In genomic region chr6:118709859-118710350, GRCh38 we compare ENCODE assay signal across 8 cellular contexts. TPM values are rescaled to one million over a fixed set of nuclear protein-coding genes. Genes with fewer than 3 reads are reported as not detected.
A peak's percentile ranks its signal among the peaks of the same experiment; 100 is the strongest.
DNase-seq lines count a peak whose midpoint lies in the region; ATAC-seq, FAIRE-seq and TF ChIP-seq lines count a peak whose summit lies in the region.

No MANE protein-coding gene starts in this region.

- H3K4me2 ChIP-seq in K562 (ENCODE audit: insufficient read depth, low read length) = peak overlapping the region; percentile 100

- H3K36me3 ChIP-seq in K562 (ENCODE audit: control insufficient read depth, insufficient read depth, low read length) = no peaks in the 10 kb centered on the region

- peak overlapping the region; percentile 98 for H3K27ac ChIP-seq in K562 (ENCODE audit: extremely low read depth, low read depth, low read length)

- H3K4me1 ChIP-seq in K562 (replicated peaks in 1 of 2; ENCODE audit: control insufficient read depth in 2 of 2, insufficient read depth in 2 of 2, low read length in 2 of 2) = peaks cover 12 to 27% of the 10 kb centered on the region in 2 experiments

- WGBS in K562 (ENCODE audit: insufficient coverage, low coverage, missing lambda C conversion rate) = 2% methylated on average over 3 of the region's 3 CpGs

- ATAC-seq in HG03439 (IDR thresholded peaks at IDR 0.05; ENCODE audit: unreplicated experiment) (peak; percentile 92), K562 (peak; percentile 87)

- intact Hi-C loops in K562 (cut with micrococcal nuclease) = loop anchor here (1.0 to 2.0 kb wide), 4 partner anchors 23 to 183 kb away; partner anchors contain the start of gene CEP85L

- CTCF ChIA-PET in K562 (lab: Yijun Ruan, JAX; ENCODE audit: low intra/inter-chr PET ratio) = no interaction called here

- peak overlapping the region; percentile 92 for H2AFZ ChIP-seq in K562 (ENCODE audit: low read depth, low read length)

- no peaks in the 10 kb centered on the region for H3K9me3 ChIP-seq in K562 (replicated peaks; ENCODE audit: control insufficient read depth, insufficient read depth, low read depth, low read length)

- in situ Hi-C loops in K562 (cut with MboI) = no loop called here

- BruUV-seq in K562 (replicated peaks; lab: Mats Ljungman, UMichigan) = no TSS peak

- peak overlapping the region; percentile 12 to 97; a peak in 2 of 4 replicates for H3K9ac ChIP-seq in K562 (ENCODE audit: insufficient read depth in 1 of 2, low read depth in 2 of 2, low read length in 2 of 2)

- TF ChIP-seq POLR2A in K562 (conservative IDR thresholded peaks at IDR 0.05) = peak; percentile 85

- peak overlapping the region; percentile 54 for H3K4me3 ChIP-seq in AG10803 (ENCODE audit: low read length)
- H3K4me3 ChIP-seq in K562 = peak overlapping the region; percentile 54

- no peaks in the 10 kb centered on the region for H3K9me1 ChIP-seq in K562 (ENCODE audit: control insufficient read depth, insufficient read depth, low read length)

- H3K79me2 ChIP-seq in K562 (ENCODE audit: control insufficient read depth, insufficient read depth, low read length) = peaks cover 47% of the 10 kb centered on the region

- peak; percentile 55 for DNase-seq in AG10803 (ENCODE audit: low read depth)
- peak; percentile 57 for DNase-seq in GM19240 (ENCODE audit: insufficient read length, low spot score)
- DNase-seq in T-helper 22 cell (ENCODE audit: low read depth) = peak; percentile 70
- DNase-seq in K562 (ENCODE audit: extremely low read depth in 1 of 4, low spot score in 3 of 4) = peak; percentile 39 to 92 (median 58)
- DNase-seq in medulla oblongata (ENCODE audit: extremely low spot score) = peak; percentile 17
- peak; percentile 53 to 54 for DNase-seq in stimulated activated CD8-positive, alpha-beta memory T cell treated with anti-CD3 and anti-CD28 coated beads, Interleukin-2, amount 100 ng/mL, for 48 hours (ENCODE audit: low read depth in 2 of 2)
- DNase-seq in NCI-H146 (lab: John Stamatoyannopoulos, UW) = no peak

- H3K27me3 ChIP-seq in K562 (ENCODE audit: control insufficient read depth in 2 of 2, insufficient read depth in 2 of 2, low read length in 2 of 2) = no peaks in the 10 kb centered on the region

- no peaks in the 10 kb centered on the region for H4K20me1 ChIP-seq in K562 (replicated peaks; ENCODE audit: control insufficient read depth, insufficient read depth, low read length)

- no peak for TF ChIP-seq RAD21 in K562 (CRISPR knock-in tag; conservative IDR thresholded peaks at IDR 0.05 in 1 of 2, IDR thresholded peaks at IDR 0.05 in 1 of 2)

- FAIRE-seq in K562 (lab: Jason Lieb, UNC) = peak; percentile 97

- TF ChIP-seq EP300 in K562 (IDR thresholded peaks at IDR 0.05; ENCODE audit: low read length) = peak; percentile 25; the same call in 1 of the 2 replicates

- TF ChIP-seq CTCF in AG10803 (conservative IDR thresholded peaks at IDR 0.05; ENCODE audit: low read length) = no peak
- TF ChIP-seq CTCF in K562 (IDR thresholded peaks at IDR 0.05 in 2 of 3, conservative IDR thresholded peaks at IDR 0.05 in 1 of 3; ENCODE audit: insufficient read depth in 2 of 3, low read depth in 1 of 3, low read length in 3 of 3) = no peak

- POLR2A ChIA-PET in K562 (lab: Yijun Ruan, JAX) = interaction anchor here (0.6 to 5.0 kb wide), 14 partner anchors 9 to 1226 kb away, joined by 3 to 29 read pairs (median 4); no protein-coding TSS in a partner anchor

TF ChIP-seq in K562, 482 proteins besides CTCF, POLR2A, EP300 and RAD21 (continues in another document):
- TF ChIP-seq, protein P1, sequence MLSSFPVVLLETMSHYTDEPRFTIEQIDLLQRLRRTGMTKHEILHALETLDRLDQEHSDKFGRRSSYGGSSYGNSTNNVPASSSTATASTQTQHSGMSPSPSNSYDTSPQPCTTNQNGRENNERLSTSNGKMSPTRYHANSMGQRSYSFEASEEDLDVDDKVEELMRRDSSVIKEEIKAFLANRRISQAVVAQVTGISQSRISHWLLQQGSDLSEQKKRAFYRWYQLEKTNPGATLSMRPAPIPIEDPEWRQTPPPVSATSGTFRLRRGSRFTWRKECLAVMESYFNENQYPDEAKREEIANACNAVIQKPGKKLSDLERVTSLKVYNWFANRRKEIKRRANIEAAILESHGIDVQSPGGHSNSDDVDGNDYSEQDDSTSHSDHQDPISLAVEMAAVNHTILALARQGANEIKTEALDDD (IDR thresholded peaks at IDR 0.05) = peak; percentile 74; the same call in 1 of the 2 replicates
- TF ChIP-seq, protein P2, sequence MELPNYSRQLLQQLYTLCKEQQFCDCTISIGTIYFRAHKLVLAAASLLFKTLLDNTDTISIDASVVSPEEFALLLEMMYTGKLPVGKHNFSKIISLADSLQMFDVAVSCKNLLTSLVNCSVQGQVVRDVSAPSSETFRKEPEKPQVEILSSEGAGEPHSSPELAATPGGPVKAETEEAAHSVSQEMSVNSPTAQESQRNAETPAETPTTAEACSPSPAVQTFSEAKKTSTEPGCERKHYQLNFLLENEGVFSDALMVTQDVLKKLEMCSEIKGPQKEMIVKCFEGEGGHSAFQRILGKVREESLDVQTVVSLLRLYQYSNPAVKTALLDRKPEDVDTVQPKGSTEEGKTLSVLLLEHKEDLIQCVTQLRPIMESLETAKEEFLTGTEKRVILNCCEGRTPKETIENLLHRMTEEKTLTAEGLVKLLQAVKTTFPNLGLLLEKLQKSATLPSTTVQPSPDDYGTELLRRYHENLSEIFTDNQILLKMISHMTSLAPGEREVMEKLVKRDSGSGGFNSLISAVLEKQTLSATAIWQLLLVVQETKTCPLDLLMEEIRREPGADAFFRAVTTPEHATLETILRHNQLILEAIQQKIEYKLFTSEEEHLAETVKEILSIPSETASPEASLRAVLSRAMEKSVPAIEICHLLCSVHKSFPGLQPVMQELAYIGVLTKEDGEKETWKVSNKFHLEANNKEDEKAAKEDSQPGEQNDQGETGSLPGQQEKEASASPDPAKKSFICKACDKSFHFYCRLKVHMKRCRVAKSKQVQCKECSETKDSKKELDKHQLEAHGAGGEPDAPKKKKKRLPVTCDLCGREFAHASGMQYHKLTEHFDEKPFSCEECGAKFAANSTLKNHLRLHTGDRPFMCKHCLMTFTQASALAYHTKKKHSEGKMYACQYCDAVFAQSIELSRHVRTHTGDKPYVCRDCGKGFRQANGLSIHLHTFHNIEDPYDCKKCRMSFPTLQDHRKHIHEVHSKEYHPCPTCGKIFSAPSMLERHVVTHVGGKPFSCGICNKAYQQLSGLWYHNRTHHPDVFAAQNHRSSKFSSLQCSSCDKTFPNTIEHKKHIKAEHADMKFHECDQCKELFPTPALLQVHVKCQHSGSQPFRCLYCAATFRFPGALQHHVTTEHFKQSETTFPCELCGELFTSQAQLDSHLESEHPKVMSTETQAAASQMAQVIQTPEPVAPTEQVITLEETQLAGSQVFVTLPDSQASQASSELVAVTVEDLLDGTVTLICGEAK (IDR thresholded peaks at IDR 0.05) = 0 out of 2 replicates have a peak, but pooled peaks have one; percentile 44
- TF ChIP-seq, protein P2 (CRISPR knock-in tag; IDR thresholded peaks at IDR 0.05) = no peak

RNA-seq across cellular contexts. Expression of gene CEP85L, which starts 58.5 kb away (rescaled TPM):
- 36.3 and 89.5 TPM in 2 replicates for total RNA-seq in K562 (2011; cell fraction: chromatin; rRNA removed; ENCODE audit: low replicate concordance)
- 14.0 and 19.1 TPM in 2 replicates for total RNA-seq in K562 (2011; cell fraction: nucleolus; rRNA removed)
- total RNA-seq in K562 (2011; cell fraction: nucleoplasm; rRNA removed) = 31.7 and 73.3 TPM in 2 replicates
- total RNA-seq in K562 (2014; rRNA removed) = 8.3 and 9.3 TPM in 2 replicates
- 15.8 and 19.5 TPM in 2 replicates for total RNA-seq in K562 (2014; rRNA removed; fragmentation: Illumina TruSeq; extraction: Trizol)
- 11.3 and 11.7 TPM in 2 replicates for total RNA-seq in K562 (2015; rRNA removed; fragmentation: Illumina TruSeq; extraction: Trizol)
- 12.8 and 14.7 TPM in 2 replicates for total RNA-seq in K562 (2021)
- polyA plus RNA-seq in K562 (2011; rRNA removed) = 8.2 and 13.2 TPM in 2 replicates
- polyA plus RNA-seq in K562 (2011; cell fraction: cytosol; rRNA removed) = 2.5 and 2.8 TPM in 2 replicates
- 20.7 and 21.3 TPM in 2 replicates for polyA plus RNA-seq in K562 (2011; cell fraction: nucleus; rRNA removed)
- polyA plus RNA-seq in K562 (2012) = 4.3 and 5.4 TPM in 2 replicates
- 6.3 and 7.1 TPM in 2 replicates for polyA plus RNA-seq in K562 (2014; fragmentation: Illumina TruSeq; extraction: Trizol)
- 1 to 10 TPM; 4.5 to 7.0 TPM for polyA plus RNA-seq in K562 (2014; fragmentation: Nextera tagmentation; extraction: Ambion mirVana)
- polyA plus RNA-seq in K562 (2014; rRNA removed) = 4.4 and 5.8 TPM in 2 replicates
- polyA minus RNA-seq in K562 (2011; rRNA and poly(A)+ RNA removed) = 51.7 and 57.9 TPM in 2 replicates
- polyA minus RNA-seq in K562 (2011; cell fraction: cytosol; rRNA and poly(A)+ RNA removed) = 7.0 and 8.7 TPM in 2 replicates
- polyA minus RNA-seq in K562 (2011; cell fraction: nucleus; rRNA and poly(A)+ RNA removed) = 28.1 and 37.8 TPM in 2 replicates
